ENCODE assay signal across 31 cellular contexts in the genomic region with DNA sequence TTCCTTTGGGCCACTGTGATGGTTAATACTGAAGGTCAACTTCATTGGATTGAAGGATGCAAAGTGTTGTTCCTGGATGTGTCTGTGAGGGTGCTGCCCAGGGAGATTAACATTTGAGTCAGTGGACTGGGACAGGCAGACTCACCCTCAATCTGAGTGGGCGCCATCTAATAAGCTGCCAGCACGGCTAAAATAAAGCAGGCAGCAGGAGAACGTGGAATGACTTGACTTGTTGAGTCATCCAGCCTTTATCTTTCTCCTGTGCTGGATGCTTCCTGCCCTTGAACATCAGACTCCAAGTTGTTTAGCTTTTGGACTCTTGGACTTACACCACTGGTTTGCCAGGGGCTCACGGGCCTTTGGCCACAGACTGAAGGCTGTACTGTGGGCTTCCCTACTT.
"Had no signal": no experiment of that assay in that cellular context is flagged by ENCODE, and none has a peak within 500 bp of the region (broad histone marks: within the 10 kb centered on the region; RNA-seq: fewer than 3 reads in every experiment).

No MANE protein-coding gene starts in this region.

- H3K9me3 ChIP-seq: ascending aorta, esophagus muscularis mucosa, gastrocnemius medialis, heart left ventricle had no signal

- H3K4me3 Mint-ChIP-seq: activated CD4-positive, alpha-beta memory T cell treated with anti-CD3 and anti-CD28 coated beads for 36 hours; activated CD4-positive, alpha-beta T cell treated with anti-CD3 and anti-CD28 coated beads for 36 hours; activated CD4-positive, alpha-beta T cell treated with anti-CD3 and anti-CD28 coated beads, Interleukin-2, amount 10 ng/mL, durations not matched to agents 24 days and 14 days; activated CD8-positive, alpha-beta memory T cell treated with anti-CD3 and anti-CD28 coated beads, Interleukin-2, amount 10 ng/mL, durations not matched to agents 7 days and 5 days; activated CD8-positive, alpha-beta T cell treated with anti-CD3 and anti-CD28 coated beads, Interleukin-2, amount 10 ng/mL, durations not matched to agents 7 days and 5 days; activated naive CD4-positive, alpha-beta T cell treated with anti-CD3 and anti-CD28 coated beads for 36 hours; activated naive CD4-positive, alpha-beta T cell treated with anti-CD3 and anti-CD28 coated beads, Interleukin-2, amount 50 U/mL, for 24 hours; activated naive CD8-positive, alpha-beta T cell treated with anti-CD3 and anti-CD28 coated beads, Interleukin-2, amount 10 ng/mL, durations not matched to agents 7 days and 5 days; activated T-helper 1 cell treated with anti-CD3 and anti-CD28 coated beads, Interleukin-12 subunit alpha, Interleukin-12 subunit beta, Interleukin-2, Interleukin-4 antibody, amounts not matched to agents 30 ng/mL and 10 ng/mL and 1 ng/mL, durations not matched to agents 14 hours and 24 hours and 36 hours; central memory CD8-positive, alpha-beta T cell; dendritic cell treated with granulocyte-macrophage colony-stimulating factor and Interleukin-4, amounts not matched to agents 40 ng/mL and 50 ng/mL, for 4 days; effector memory CD8-positive, alpha-beta T cell had no signal

- H3K27ac ChIP-seq: ascending aorta, brain microvascular endothelial cell, coronary artery, dorsolateral prefrontal cortex, esophagus muscularis mucosa, foreskin keratinocyte, gastrocnemius medialis, heart left ventricle had no signal

- H3K27me3 Mint-ChIP-seq: activated CD4-positive, alpha-beta memory T cell treated with anti-CD3 and anti-CD28 coated beads for 36 hours; activated CD4-positive, alpha-beta T cell treated with anti-CD3 and anti-CD28 coated beads for 36 hours; activated CD4-positive, alpha-beta T cell treated with anti-CD3 and anti-CD28 coated beads, Interleukin-2, amount 10 ng/mL, durations not matched to agents 24 days and 14 days; activated CD8-positive, alpha-beta memory T cell treated with anti-CD3 and anti-CD28 coated beads, Interleukin-2, amount 10 ng/mL, durations not matched to agents 7 days and 5 days; activated naive CD8-positive, alpha-beta T cell treated with anti-CD3 and anti-CD28 coated beads, Interleukin-2, amount 10 ng/mL, durations not matched to agents 7 days and 5 days; central memory CD8-positive, alpha-beta T cell; dendritic cell treated with granulocyte-macrophage colony-stimulating factor and Interleukin-4, amounts not matched to agents 40 ng/mL and 50 ng/mL, for 4 days; effector memory CD8-positive, alpha-beta T cell had no signal

- ATAC-seq: activated CD4-positive, alpha-beta T cell treated with anti-CD3 and anti-CD28 coated beads for 36 hours; activated CD8-positive, alpha-beta memory T cell treated with anti-CD3 and anti-CD28 coated beads, Interleukin-2, amount 10 ng/mL, durations not matched to agents 7 days and 5 days; activated CD8-positive, alpha-beta T cell treated with anti-CD3 and anti-CD28 coated beads, Interleukin-2, amount 10 ng/mL, durations not matched to agents 7 days and 5 days; effector memory CD8-positive, alpha-beta T cell; foreskin keratinocyte; gastrocnemius medialis; heart left ventricle had no signal

- H3K4me1 Mint-ChIP-seq: activated CD4-positive, alpha-beta T cell treated with anti-CD3 and anti-CD28 coated beads for 36 hours; activated CD4-positive, alpha-beta T cell treated with anti-CD3 and anti-CD28 coated beads, Interleukin-2, amount 10 ng/mL, durations not matched to agents 24 days and 14 days; activated CD8-positive, alpha-beta memory T cell treated with anti-CD3 and anti-CD28 coated beads, Interleukin-2, amount 10 ng/mL, durations not matched to agents 7 days and 5 days; activated naive CD4-positive, alpha-beta T cell treated with anti-CD3 and anti-CD28 coated beads, Interleukin-2, amount 50 U/mL, for 24 hours; activated naive CD8-positive, alpha-beta T cell treated with anti-CD3 and anti-CD28 coated beads, Interleukin-2, amount 10 ng/mL, durations not matched to agents 7 days and 5 days; central memory CD8-positive, alpha-beta T cell had no signal

- H3K36me3 ChIP-seq: ascending aorta, brain microvascular endothelial cell, esophagus muscularis mucosa, gastrocnemius medialis, heart left ventricle had no signal

- H3K27ac Mint-ChIP-seq: activated CD4-positive, alpha-beta memory T cell treated with anti-CD3 and anti-CD28 coated beads for 36 hours; activated CD4-positive, alpha-beta T cell treated with anti-CD3 and anti-CD28 coated beads for 36 hours; activated CD4-positive, alpha-beta T cell treated with anti-CD3 and anti-CD28 coated beads, Interleukin-2, amount 10 ng/mL, durations not matched to agents 24 days and 14 days; activated CD8-positive, alpha-beta memory T cell treated with anti-CD3 and anti-CD28 coated beads, Interleukin-2, amount 10 ng/mL, durations not matched to agents 7 days and 5 days; activated CD8-positive, alpha-beta T cell treated with anti-CD3 and anti-CD28 coated beads, Interleukin-2, amount 10 ng/mL, durations not matched to agents 7 days and 5 days; activated naive CD4-positive, alpha-beta T cell treated with anti-CD3 and anti-CD28 coated beads for 36 hours; activated naive CD4-positive, alpha-beta T cell treated with anti-CD3 and anti-CD28 coated beads, Interleukin-2, amount 50 U/mL, for 24 hours; activated naive CD8-positive, alpha-beta T cell treated with anti-CD3 and anti-CD28 coated beads, Interleukin-2, amount 10 ng/mL, durations not matched to agents 7 days and 5 days; activated T-helper 1 cell treated with anti-CD3 and anti-CD28 coated beads, Interleukin-12 subunit alpha, Interleukin-12 subunit beta, Interleukin-2, Interleukin-4 antibody, amounts not matched to agents 30 ng/mL and 10 ng/mL and 1 ng/mL, durations not matched to agents 14 hours and 24 hours and 36 hours; activated T-helper 2 cell treated with anti-CD3 and anti-CD28 coated beads, Interferon-gamma antibody, Interleukin-2, Interleukin-4, amounts not matched to agents 10 μg/mL and 5 μg/mL and 100 μg/mL, durations not matched to agents 14 hours and 24 hours and 36 hours; dendritic cell treated with granulocyte-macrophage colony-stimulating factor and Interleukin-4, amounts not matched to agents 40 ng/mL and 50 ng/mL, for 4 days; effector memory CD8-positive, alpha-beta T cell had no signal

- H3K4me1 ChIP-seq: ascending aorta, esophagus muscularis mucosa, foreskin keratinocyte, gastrocnemius medialis, heart left ventricle had no signal

- H3K27me3 ChIP-seq: ascending aorta, brain microvascular endothelial cell, esophagus muscularis mucosa, foreskin keratinocyte, gastrocnemius medialis had no signal

- H3K4me3 ChIP-seq: ascending aorta, coronary artery, dorsolateral prefrontal cortex, esophagus muscularis mucosa, gastrocnemius medialis, heart left ventricle had no signal

- H3K36me3 Mint-ChIP-seq: activated CD4-positive, alpha-beta memory T cell treated with anti-CD3 and anti-CD28 coated beads for 36 hours; activated CD8-positive, alpha-beta memory T cell treated with anti-CD3 and anti-CD28 coated beads, Interleukin-2, amount 10 ng/mL, durations not matched to agents 7 days and 5 days; activated naive CD4-positive, alpha-beta T cell treated with anti-CD3 and anti-CD28 coated beads, Interleukin-2, amount 50 U/mL, for 24 hours; activated naive CD8-positive, alpha-beta T cell treated with anti-CD3 and anti-CD28 coated beads, Interleukin-2, amount 10 ng/mL, durations not matched to agents 7 days and 5 days had no signal

- DNase-seq: activated CD4-positive, alpha-beta memory T cell treated with anti-CD3 and anti-CD28 coated beads for 36 hours; activated CD4-positive, alpha-beta T cell treated with anti-CD3 and anti-CD28 coated beads for 36 hours; activated CD4-positive, alpha-beta T cell treated with anti-CD3 and anti-CD28 coated beads, Interleukin-2, amount 10 ng/mL, durations not matched to agents 24 days and 14 days; activated CD4-positive, CD25-positive, alpha-beta regulatory T cell; activated CD4-positive, CD25-positive, alpha-beta regulatory T cell treated with anti-CD3 and anti-CD28 coated beads, Interleukin-2, amount 50 U/mL, for 72 hours; activated CD8-positive, alpha-beta memory T cell treated with anti-CD3 and anti-CD28 coated beads, Interleukin-2, amount 10 ng/mL, durations not matched to agents 7 days and 5 days; activated CD8-positive, alpha-beta memory T cell treated with anti-CD3 and anti-CD28 coated beads, Interleukin-2, amount 50 U/mL, for 4 hours; activated CD8-positive, alpha-beta T cell treated with anti-CD3 and anti-CD28 coated beads, Interleukin-2, amount 10 ng/mL, durations not matched to agents 7 days and 5 days; activated effector memory CD4-positive, alpha-beta T cell treated with anti-CD3 and anti-CD28 coated beads, Interleukin-2, amount 50 U/mL, for 16 hours; activated naive CD4-positive, alpha-beta T cell treated with anti-CD3 and anti-CD28 coated beads for 36 hours; activated naive CD8-positive, alpha-beta T cell treated with anti-CD3 and anti-CD28 coated beads, Interleukin-2, amount 10 ng/mL, durations not matched to agents 7 days and 5 days; activated T-cell treated with anti-CD3 and anti-CD28 coated beads, Interleukin-2, amount 50 U/mL, for 1 hour; activated T-cell treated with anti-CD3 and anti-CD28 coated beads, Interleukin-2, amount 50 U/mL, for 48 hours; brain microvascular endothelial cell; dorsolateral prefrontal cortex; effector CD4-positive, alpha-beta T cell; effector memory CD8-positive, alpha-beta T cell; erythroblast; foreskin keratinocyte; gastrocnemius medialis; glutamatergic neuron; heart left ventricle; T-helper 2 cell had no signal
